Comparison of ENCODE assay signal across 8 cellular contexts in genomic region chr2:84846732-84847131, GRCh38. TPM values are rescaled to one million over a fixed set of nuclear protein-coding genes. Genes with fewer than 3 reads are reported as not detected.
DNase-seq lines count a peak whose midpoint lies in the region; ATAC-seq and TF ChIP-seq lines count a peak whose summit lies in the region.

No MANE protein-coding gene starts in this region.

- H3K9ac ChIP-seq in BLaER1 treated with 17β-estradiol and CSF1 and Interleukin-3, amounts not matched to agents 10 nM and 100 nM, result peak overlapping the region; percentile 45 to 85 (median 66)
- H3K9ac ChIP-seq in MM.1S (ENCODE audit: low read length), result no peak overlapping the region

- no peaks in the 10 kb centered on the region for H3K27me3 Mint-ChIP-seq in naive thymus-derived CD8-positive, alpha-beta T cell

- peaks cover 32 to 84% (median 62%) of the 10 kb centered on the region in 10 experiments for H3K4me1 ChIP-seq in BLaER1 treated with 17β-estradiol and CSF1 and Interleukin-3, amounts not matched to agents 10 nM and 100 nM
- H3K4me1 ChIP-seq in MM.1S (ENCODE audit: low read length), result peaks cover 21% of the 10 kb centered on the region
- H3K4me1 ChIP-seq in ovary (ENCODE audit: insufficient read depth), result no peaks in the 10 kb centered on the region

- peaks cover 13 to 48% (median 23%) of the 10 kb centered on the region in 11 experiments; a peak in 19 of 22 replicates for H3K9me3 ChIP-seq in BLaER1 treated with 17β-estradiol and CSF1 and Interleukin-3, amounts not matched to agents 10 nM and 100 nM (replicated peaks in 1 of 11)
- H3K9me3 ChIP-seq in MM.1S (replicated peaks; ENCODE audit: insufficient read depth, low read length) (no peaks in the 10 kb centered on the region), ovary (no peaks in the 10 kb centered on the region)

- H3K27ac ChIP-seq in BLaER1 treated with 17β-estradiol and CSF1 and Interleukin-3, amounts not matched to agents 10 nM and 100 nM, result peak overlapping the region; percentile 73 to 97 (median 82)
- H3K27ac ChIP-seq in MM.1S (ENCODE audit: low read length) (peak overlapping the region; percentile 75; the same call in 1 of the 2 replicates), ovary (no peak overlapping the region)

- peak overlapping the region in 7 of 10 experiments; percentile 2 to 44 (median 5); a peak in 4 of 20 replicates for H3K4me3 ChIP-seq in BLaER1 treated with 17β-estradiol and CSF1 and Interleukin-3, amounts not matched to agents 10 nM and 100 nM
- H3K4me3 ChIP-seq in MM.1S (ENCODE audit: low read length) (no peak overlapping the region), ovary (no peak overlapping the region)

- TF ChIP-seq CTCF in MM.1S (IDR thresholded peaks at IDR 0.05; ENCODE audit: low read length) (no peak), ovary (IDR thresholded peaks at IDR 0.05) (no peak)

- no peak for TF ChIP-seq POLR2A in ovary (IDR thresholded peaks at IDR 0.05)

- H3K9me2 ChIP-seq in MM.1S (replicated peaks; ENCODE audit: insufficient read depth, low read length), result no peaks in the 10 kb centered on the region

- H3K4me2 ChIP-seq in BLaER1 treated with 17β-estradiol and CSF1 and Interleukin-3, amounts not matched to agents 10 nM and 100 nM, result peak overlapping the region; percentile 78 to 94 (median 85)
- H3K4me2 ChIP-seq in MM.1S (ENCODE audit: low read depth, low read length), result no peak overlapping the region

- H4K20me1 ChIP-seq in BLaER1 treated with 17β-estradiol and CSF1 and Interleukin-3, amounts not matched to agents 10 nM and 100 nM, result no peaks in the 10 kb centered on the region
- no peaks in the 10 kb centered on the region for H4K20me1 ChIP-seq in MM.1S (ENCODE audit: insufficient read depth, low read length)

- intact Hi-C loops in ovary (cut with DNase I), result no loop called here

- peaks cover 54 to 97% (median 95%) of the 10 kb centered on the region in 4 donors for H3K4me1 Mint-ChIP-seq in naive thymus-derived CD8-positive, alpha-beta T cell

- peak overlapping the region; percentile 59 for H2AFZ ChIP-seq in MM.1S (ENCODE audit: low read length)

- H3K4me3 Mint-ChIP-seq in naive thymus-derived CD8-positive, alpha-beta T cell, result peak overlapping the region; percentile 60 to 90 (median 82)

- DNase-seq in MM.1S (no peak), astrocyte of the hippocampus (ENCODE audit: low read depth, low spot score) (peak; percentile 45), pons (ENCODE audit: low spot score) (no peak), DMS153 (lab: John Stamatoyannopoulos, UW) (no peak), ovary (no peak)
- no peak for DNase-seq in naive thymus-derived CD8-positive, alpha-beta T cell

- TF ChIP-seq EP300 in ovary (IDR thresholded peaks at IDR 0.05), result no peak

- no peak for ATAC-seq in naive thymus-derived CD8-positive, alpha-beta T cell
- ATAC-seq in HG03196 (IDR thresholded peaks at IDR 0.05; ENCODE audit: unreplicated experiment), result no peak

- POLR2A ChIA-PET in naive thymus-derived CD8-positive, alpha-beta T cell (lab: Charles Lee), result interaction anchor here (0.7 to 16.4 kb wide), 20 partner anchors 9 to 196 kb away, joined by 3 to 247 read pairs (median 6); partner anchors contain the start of genes TMSB10 and TRABD2A

- 48 to 79% (median 66%) methylated on average over 2 of the region's 2 CpGs for WGBS in ovary, 3 donors

- H3K27ac Mint-ChIP-seq in naive thymus-derived CD8-positive, alpha-beta T cell, result peak overlapping the region; percentile 93 to 98 (median 97)

- H3K79me2 ChIP-seq in MM.1S (ENCODE audit: low read length), result no peaks in the 10 kb centered on the region

- H3F3A ChIP-seq in MM.1S (ENCODE audit: insufficient read depth, low read length), result peaks cover 4% of the 10 kb centered on the region; the same call in 1 of the 2 replicates

- peaks cover 4 to 32% (median 27%) of the 10 kb centered on the region in 3 donors for H3K36me3 Mint-ChIP-seq in naive thymus-derived CD8-positive, alpha-beta T cell

- peaks cover 0 to 10% (median 0%) of the 10 kb centered on the region in 9 donors for H3K9me3 Mint-ChIP-seq in naive thymus-derived CD8-positive, alpha-beta T cell

- no peaks in the 10 kb centered on the region for H3K27me3 ChIP-seq in BLaER1 treated with 17β-estradiol and CSF1 and Interleukin-3, amounts not matched to agents 10 nM and 100 nM
- H3K27me3 ChIP-seq in MM.1S (replicated peaks; ENCODE audit: insufficient read depth, low read length), result no peaks in the 10 kb centered on the region
- H3K27me3 ChIP-seq in ovary, result no peaks in the 10 kb centered on the region

- no peaks in the 10 kb centered on the region for H3K36me3 ChIP-seq in BLaER1 treated with 17β-estradiol and CSF1 and Interleukin-3, amounts not matched to agents 10 nM and 100 nM
- H3K36me3 ChIP-seq in MM.1S (replicated peaks; ENCODE audit: insufficient read depth, low read length) (no peaks in the 10 kb centered on the region), ovary (no peaks in the 10 kb centered on the region)

RNA-seq across cellular contexts. Expression of gene TRABD2A, which starts 34.2 kb away (rescaled TPM):
- total RNA-seq in naive thymus-derived CD8-positive, alpha-beta T cell, result 100 to 1,000 TPM; 165 to 168 TPM
- polyA plus RNA-seq in naive thymus-derived CD8-positive, alpha-beta T cell, result 100 to 1,000 TPM in 2 of 3 donors, 10 to 100 TPM in 1; 70.1 to 173 (median 104) TPM
- 10 to 100 TPM; 12.2 to 71.0 (median 24.3) TPM for total RNA-seq in ovary
- 10 to 100 TPM; 33.3 to 35.7 TPM for polyA plus RNA-seq in ovary

RNA-seq across cellular contexts. Expression of gene TMSB10, which starts 58.7 kb away (rescaled TPM):
- 1,000 to 10,000 TPM; 1,479 to 1,535 TPM for total RNA-seq in naive thymus-derived CD8-positive, alpha-beta T cell
- polyA plus RNA-seq in naive thymus-derived CD8-positive, alpha-beta T cell, result 1,000 to 10,000 TPM; 6,950 to 8,855 (median 7,882) TPM
- 1,000 to 10,000 TPM; 1,247 to 5,558 (median 2,420) TPM for total RNA-seq in ovary
- polyA plus RNA-seq in ovary, result 1,000 to 10,000 TPM; 3,855 to 4,037 TPM

Comparison
In these comparisons a context has a peak if more than half of its experiments do, and no peak if none do; other contexts are left out.
1. H3K27ac ChIP-seq: peak in BLaER1 treated with 17β-estradiol and CSF1 and Interleukin-3, amounts not matched to agents 10 nM and 100 nM (11 of 11) and MM.1S (single experiment); none in ovary (0 of 2).
2. H3K4me3 ChIP-seq: peak in BLaER1 treated with 17β-estradiol and CSF1 and Interleukin-3, amounts not matched to agents 10 nM and 100 nM (7 of 10); none in MM.1S (single experiment) and ovary (single experiment).